Comparison of ENCODE assay signal across 20 cellular contexts in genomic region chr1:199669916-199670315, GRCh38.
"Had no signal": no experiment of that assay in that cellular context is flagged by ENCODE, and none has a peak within 500 bp of the region (broad histone marks: within the 10 kb centered on the region; RNA-seq: fewer than 3 reads in every experiment).

No MANE protein-coding gene starts in this region.

- DNase-seq: KBM-7, MV-4-11, NCI-H1048, NCI-H1105, NCI-H1436, NCI-H187, NCI-H2029, NCI-H2081 treated with DMSO at 0.1 percent for 48 hours, NCI-H2171, NCI-H226, NCI-H446, NCI-H510A, NCI-H524 treated with DMSO at 0.1 percent for 48 hours, NCI-H69, NCI-H774, PC-3, SHP77, SK-N-SH, SW 1271 had no signal

- ATAC-seq: Panc1, PC-3 had no signal
